ENCODE assay signal across 8 cellular contexts in the genomic region with DNA sequence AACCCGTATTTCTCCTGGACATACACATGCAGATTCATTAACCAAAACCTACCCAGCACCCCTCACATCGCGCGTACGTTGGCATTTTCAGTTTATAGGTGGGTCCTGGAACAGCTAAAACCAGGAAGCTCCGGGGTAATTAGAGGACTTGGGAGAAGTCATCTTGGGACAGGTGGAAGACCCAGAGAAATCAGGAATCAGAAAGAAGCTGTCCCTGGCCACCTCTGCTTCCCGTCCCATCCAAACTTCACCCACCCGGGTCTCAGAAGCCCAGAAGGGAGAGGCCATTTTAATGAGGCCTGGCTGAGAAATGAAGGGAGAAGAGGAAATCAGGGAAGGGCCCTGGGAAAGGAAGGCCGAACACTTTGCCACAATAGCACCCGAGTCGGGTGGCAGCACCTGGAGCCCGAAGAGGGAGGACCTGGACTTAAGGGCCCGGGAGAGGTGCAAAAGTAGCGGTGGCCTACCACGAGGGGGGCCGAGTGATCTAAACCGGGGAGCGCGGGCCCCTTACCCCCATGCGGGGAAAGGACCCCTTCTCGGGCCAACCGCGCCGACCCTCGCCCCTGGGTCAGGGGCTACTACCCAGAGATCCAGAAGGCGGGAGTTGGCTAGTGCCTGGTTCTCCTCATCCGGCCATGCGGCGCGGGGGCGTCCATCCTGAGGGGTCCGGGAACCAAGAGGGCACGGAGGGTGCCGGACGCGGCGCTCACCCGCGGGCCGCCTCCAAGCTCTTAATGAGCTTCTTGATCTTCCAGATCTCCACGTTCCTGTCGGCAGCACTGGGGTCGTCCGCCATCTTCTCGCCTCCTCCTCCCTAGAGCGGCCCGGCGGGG. TPM values are rescaled to one million over a fixed set of nuclear protein-coding genes. Genes with fewer than 3 reads are reported as not detected.
DNase-seq lines count a peak whose midpoint lies in the region; ATAC-seq lines count a peak whose summit lies in the region.

No MANE protein-coding gene starts in this region.

- peaks cover 40 to 57% of the 10 kb centered on the region in 2 donors for H3K4me1 Mint-ChIP-seq in effector memory CD8-positive, alpha-beta T cell (ENCODE audit: low read depth in 2 of 2)
- H3K4me1 Mint-ChIP-seq in naive thymus-derived CD8-positive, alpha-beta T cell, result peaks cover 33 to 72% (median 67%) of the 10 kb centered on the region in 4 donors

- peaks cover 56% of the 10 kb centered on the region for H3K36me3 ChIP-seq in SJSA1

- peak overlapping the region; percentile 99 for H3K27ac ChIP-seq in SJSA1

- POLR2A ChIA-PET in naive thymus-derived CD8-positive, alpha-beta T cell (lab: Charles Lee), result interaction anchor here (0.5 to 3.1 kb wide), 21 partner anchors 8 to 861 kb away, joined by 3 to 65 read pairs (median 5); a partner anchor contains a TSS

- H3K36me3 Mint-ChIP-seq in effector memory CD8-positive, alpha-beta T cell (ENCODE audit: insufficient read depth), result peaks cover 40% of the 10 kb centered on the region
- peaks cover 0 to 16% (median 1%) of the 10 kb centered on the region in 3 donors for H3K36me3 Mint-ChIP-seq in naive thymus-derived CD8-positive, alpha-beta T cell

- DNase-seq in activated gamma-delta T cell (lab: John Stamatoyannopoulos, UW), result peak; percentile 31
- no peak for DNase-seq in activated gamma-delta T cell treated with Interleukin-2 at 50 U/mL for 16 hours
- DNase-seq in SJSA1 (ENCODE audit: low read depth in 1 of 2, low spot score in 2 of 2), result peak in 1 of 2 experiments; percentile 51
- DNase-seq in effector memory CD8-positive, alpha-beta T cell, result no peak
- no peak for DNase-seq in naive thymus-derived CD8-positive, alpha-beta T cell
- no peak for DNase-seq in DMS79 treated with DMSO at 0.1 percent for 48 hours (lab: John Stamatoyannopoulos, UW)
- DNase-seq in NCI-H2227 treated with DMSO at 0.1 percent for 48 hours (lab: John Stamatoyannopoulos, UW), result no peak
- no peak for DNase-seq in NCI-H1436 treated with DMSO at 0.1 percent for 48 hours (lab: John Stamatoyannopoulos, UW)

- H3K27ac Mint-ChIP-seq in effector memory CD8-positive, alpha-beta T cell, result peak overlapping the region; percentile 97 to 100
- H3K27ac Mint-ChIP-seq in naive thymus-derived CD8-positive, alpha-beta T cell, result peak overlapping the region; percentile 99 to 100 (median 100)

- peak overlapping the region; percentile 85 to 95 for H3K4me3 Mint-ChIP-seq in effector memory CD8-positive, alpha-beta T cell
- peak overlapping the region; percentile 94 to 100 (median 100) for H3K4me3 Mint-ChIP-seq in naive thymus-derived CD8-positive, alpha-beta T cell

- H3K9me3 ChIP-seq in SJSA1 (replicated peaks), result no peaks in the 10 kb centered on the region

- H3K4me1 ChIP-seq in SJSA1 (replicated peaks), result peaks cover 23% of the 10 kb centered on the region

- H3K27me3 Mint-ChIP-seq in effector memory CD8-positive, alpha-beta T cell, result no peaks in the 10 kb centered on the region
- H3K27me3 Mint-ChIP-seq in naive thymus-derived CD8-positive, alpha-beta T cell, result no peaks in the 10 kb centered on the region

- H3K4me3 ChIP-seq in SJSA1, result peak overlapping the region; percentile 77

- H3K9me3 Mint-ChIP-seq in effector memory CD8-positive, alpha-beta T cell, result no peaks in the 10 kb centered on the region
- H3K9me3 Mint-ChIP-seq in naive thymus-derived CD8-positive, alpha-beta T cell, result no peaks in the 10 kb centered on the region

- ATAC-seq in effector memory CD8-positive, alpha-beta T cell (replicated peaks), result no peak
- peak in 1 of 2 donors; percentile 35 for ATAC-seq in naive thymus-derived CD8-positive, alpha-beta T cell

- H3K27me3 ChIP-seq in SJSA1 (replicated peaks), result no peaks in the 10 kb centered on the region

RNA-seq across cellular contexts. Expression of a gene that starts 0.7 kb away (rescaled TPM):
- 134 and 167 TPM in 2 replicates for total RNA-seq in SJSA1 (2014; rRNA removed; shearing (Covaris generic))
- 10 to 100 TPM; 43.4 to 49.0 TPM for total RNA-seq in naive thymus-derived CD8-positive, alpha-beta T cell
- 10 to 100 TPM; 21.5 to 27.5 (median 24.1) TPM for polyA plus RNA-seq in naive thymus-derived CD8-positive, alpha-beta T cell

RNA-seq across cellular contexts. Expression of a gene that starts 32.9 kb away (rescaled TPM):
- total RNA-seq in SJSA1 (2014; rRNA removed; shearing (Covaris generic)), result 478 and 665 TPM in 2 replicates
- 100 to 1,000 TPM; 184 to 195 TPM for total RNA-seq in naive thymus-derived CD8-positive, alpha-beta T cell
- polyA plus RNA-seq in naive thymus-derived CD8-positive, alpha-beta T cell, result 100 to 1,000 TPM; 130 to 164 (median 140) TPM
